In genomic region chr2:66437055-66437454, GRCh38 we compare ENCODE assay signal across 10 cellular contexts. TPM values are rescaled to one million over a fixed set of nuclear protein-coding genes. Genes with fewer than 3 reads are reported as not detected.
A peak's percentile ranks its signal among the peaks of the same experiment; 100 is the strongest.
DNase-seq lines count a peak whose midpoint lies in the region; ATAC-seq, FAIRE-seq and TF ChIP-seq lines count a peak whose summit lies in the region.
"Had no signal": no experiment of that assay in that cellular context is flagged by ENCODE, and none has a peak within 500 bp of the region (broad histone marks: within the 10 kb centered on the region; RNA-seq: fewer than 3 reads in every experiment).

No MANE protein-coding gene starts in this region.

- TF ChIP-seq POLR2A in IMR-90 (IDR thresholded peaks at IDR 0.05; ENCODE audit: low read depth, low read length) (peak; percentile 18; the same call in 1 of the 2 replicates), HepG2 (IDR thresholded peaks at IDR 0.05; ENCODE audit: insufficient read depth in 1 of 2, low read depth in 2 of 2, low read length in 2 of 2) (no peak)

- CTCF ChIA-PET in IMR-90 (lab: Yijun Ruan, JAX) (interaction anchor here (0.6 to 0.8 kb wide), 3 partner anchors 739 to 1759 kb away, joined by 4 to 5 read pairs (median 4); no protein-coding TSS in a partner anchor), MCF 10A (lab: Yijun Ruan, JAX) (interaction anchor here (0.5 to 1.4 kb wide), 6 partner anchors 134 to 1408 kb away, joined by 3 to 4 read pairs (median 3); no protein-coding TSS in a partner anchor), HepG2 (lab: Yijun Ruan, JAX; ENCODE audit: low intra/inter-chr PET ratio, low total read pairs) (no interaction called here)

- H3K79me1 ChIP-seq in IMR-90 (ENCODE audit: low read depth in 1 of 2, low read length in 2 of 2): peaks cover 0 to 6% of the 10 kb centered on the region in 2 experiments; a peak in 1 of 4 replicates

- TF ChIP-seq CTCF in IMR-90 (conservative IDR thresholded peaks at IDR 0.05; ENCODE audit: low read depth, low read length) (no peak), MCF 10A (IDR thresholded peaks at IDR 0.05; ENCODE audit: unreplicated experiment) (no peak), HepG2 (CRISPR knock-in tag; IDR thresholded peaks at IDR 0.05) (no peak)

- peak overlapping the region; percentile 84 for H3K4me3 Mint-ChIP-seq in MCF 10A (ENCODE audit: unreplicated experiment)
- no peak overlapping the region for H3K4me3 Mint-ChIP-seq in naive thymus-derived CD8-positive, alpha-beta T cell

- peaks cover 6% of the 10 kb centered on the region for H3K4me1 Mint-ChIP-seq in MCF 10A (ENCODE audit: insufficient read depth, unreplicated experiment)
- H3K4me1 Mint-ChIP-seq in naive thymus-derived CD8-positive, alpha-beta T cell: peaks cover 17 to 54% (median 45%) of the 10 kb centered on the region in 4 donors

- H3K14ac ChIP-seq in IMR-90 (replicated peaks; ENCODE audit: low read depth, low read length): peak overlapping the region; percentile 98

- H3K23ac ChIP-seq in IMR-90 (ENCODE audit: low read depth, low read length): peak overlapping the region; percentile 98

- peak overlapping the region; percentile 97; the same call in 1 of the 2 replicates for H4K91ac ChIP-seq in IMR-90 (ENCODE audit: insufficient read depth, low read depth, low read length)

- TF ChIP-seq RAD21 in IMR-90 (IDR thresholded peaks at IDR 0.05; ENCODE audit: low read length) (no peak), HepG2 (CRISPR knock-in tag; IDR thresholded peaks at IDR 0.05) (no peak)

- in situ Hi-C loops in IMR-90 (cut with MboI; ENCODE audit: low sequenced_read_pairs) (loop anchor here (10.0 to 25.0 kb wide), 4 partner anchors 408 to 1600 kb away; no protein-coding TSS in a partner anchor), HepG2 (cut with HindIII; ENCODE audit: extremely low pct_ligation_motif_present, low pct_unique_long_range_greater_than_20kb) (loop anchor here (10.0 to 25.0 kb wide), 5 partner anchors 775 to 1600 kb away; no protein-coding TSS in a partner anchor)

- peak overlapping the region; percentile 98 for H3K18ac ChIP-seq in IMR-90 (ENCODE audit: low read depth, low read length)

- H4K20me1 ChIP-seq in IMR-90 (ENCODE audit: insufficient read depth, low read length) (peaks cover 6% of the 10 kb centered on the region; the same call in 1 of the 2 replicates), HepG2 (ENCODE audit: insufficient read depth, low read length) (no peaks in the 10 kb centered on the region)

- H3K4me1 ChIP-seq in IMR-90 (ENCODE audit: control insufficient read depth, insufficient read depth, low read length) (peaks cover 4% of the 10 kb centered on the region), HepG2 (ENCODE audit: insufficient read depth, low read length) (peaks cover 19% of the 10 kb centered on the region), subcutaneous abdominal adipose tissue (ENCODE audit: control insufficient read depth in 5 of 5, insufficient read depth in 5 of 5, low read length in 5 of 5) (peaks cover 0 to 71% (median 66%) of the 10 kb centered on the region in 5 donors)

- H2BK20ac ChIP-seq in IMR-90 (ENCODE audit: low read depth, low read length): no peak overlapping the region

- H2BK5ac ChIP-seq in IMR-90 (ENCODE audit: low read depth, low read length, poor library complexity, severe bottlenecking): peak overlapping the region; percentile 98

- H2BK120ac ChIP-seq in IMR-90 (ENCODE audit: low read depth, low read length): peak overlapping the region; percentile 88

- no peaks in the 10 kb centered on the region for H3K9me1 ChIP-seq in IMR-90 (ENCODE audit: insufficient read depth, low read length)

- peak overlapping the region; percentile 89 for H3K27ac Mint-ChIP-seq in MCF 10A (ENCODE audit: low read depth, unreplicated experiment)
- no peak overlapping the region for H3K27ac Mint-ChIP-seq in naive thymus-derived CD8-positive, alpha-beta T cell
- H3K27ac Mint-ChIP-seq: H9 had no signal

- no peak overlapping the region for H2AK9ac ChIP-seq in IMR-90 (replicated peaks; ENCODE audit: low read depth, low read length, poor library complexity)

- H4K8ac ChIP-seq in IMR-90 (ENCODE audit: low read depth in 2 of 2, low read length in 2 of 2): peak overlapping the region; percentile 85 to 96; a peak in 3 of 4 replicates

- no peaks in the 10 kb centered on the region for H3K27me3 Mint-ChIP-seq in MCF 10A (ENCODE audit: insufficient read depth, unreplicated experiment)
- H3K27me3 Mint-ChIP-seq in naive thymus-derived CD8-positive, alpha-beta T cell: peaks cover 27 to 94% (median 66%) of the 10 kb centered on the region in 5 donors

- peak overlapping the region; percentile 51 for H3K4me2 ChIP-seq in IMR-90 (ENCODE audit: low read depth, low read length)
- H3K4me2 ChIP-seq in HepG2 (ENCODE audit: low read depth, low read length): peak overlapping the region; percentile 99; the same call in 1 of the 2 replicates

- H2AK5ac ChIP-seq in IMR-90 (ENCODE audit: low read depth, low read length): no peak overlapping the region

- BruUV-seq in IMR-90 (replicated peaks; lab: Mats Ljungman, UMichigan) (no TSS peak), MCF 10A (replicated peaks; lab: Mats Ljungman, UMichigan) (no TSS peak), HepG2 (replicated peaks; lab: Mats Ljungman, UMichigan) (no TSS peak)

- H3K9ac ChIP-seq in IMR-90 (ENCODE audit: low read depth, low read length): peak overlapping the region; percentile 100
- H3K9ac ChIP-seq in HepG2 (ENCODE audit: insufficient read depth, low read depth, low read length): no peak overlapping the region
- H3K9ac ChIP-seq in subcutaneous abdominal adipose tissue (ENCODE audit: low read length in 5 of 5): peak overlapping the region in 4 of 5 donors; percentile 52 to 86 (median 72)

- H3K79me2 ChIP-seq in HepG2 (ENCODE audit: insufficient read depth, low read length): no peaks in the 10 kb centered on the region

- peaks cover 42% of the 10 kb centered on the region for H3K36me3 Mint-ChIP-seq in MCF 10A (ENCODE audit: insufficient read depth, unreplicated experiment)
- H3K36me3 Mint-ChIP-seq in naive thymus-derived CD8-positive, alpha-beta T cell: peaks cover 0 to 5% (median 2%) of the 10 kb centered on the region in 3 donors

- whole genome bisulfite sequencing in IMR-90 (ENCODE audit: extremely low coverage in 2 of 2, insufficient read length in 1 of 2), 2 experiments: no CpG with 5 or more reads among the region's 8 CpGs
- 80% methylated on average over 8 of the region's 8 CpGs for WGBS in HepG2 (ENCODE audit: low lambda C conversion rate)

- peak overlapping the region; percentile 99 for H3K56ac ChIP-seq in IMR-90 (ENCODE audit: extremely low read depth, insufficient read depth, low read length)

- H2BK15ac ChIP-seq in IMR-90 (ENCODE audit: low read depth, low read length): no peak overlapping the region

- no peak for FAIRE-seq in HepG2 (lab: Jason Lieb, UNC)
- FAIRE-seq: GM12878 had no signal

- H3K9me3 ChIP-seq in IMR-90 (ENCODE audit: control insufficient read depth, insufficient read depth, low read length) (no peaks in the 10 kb centered on the region), HepG2 (ENCODE audit: low read length) (no peaks in the 10 kb centered on the region), subcutaneous abdominal adipose tissue (ENCODE audit: control insufficient read depth in 5 of 5, low read length in 5 of 5) (no peaks in the 10 kb centered on the region)

- peak overlapping the region; percentile 25 for H4K5ac ChIP-seq in IMR-90 (ENCODE audit: low read depth, low read length)

- H3K27ac ChIP-seq in IMR-90 (ENCODE audit: insufficient read depth, low read length) (peak overlapping the region; percentile 99), HepG2 (ENCODE audit: extremely low read length, insufficient read depth, low read length) (no peak overlapping the region), subcutaneous abdominal adipose tissue (ENCODE audit: low read depth, low read length) (peak overlapping the region; percentile 90)

- H3K4me3 ChIP-seq in IMR-90 (ENCODE audit: insufficient read depth, low read depth, low read length) (peak overlapping the region; percentile 99), HepG2 (replicated peaks in 1 of 3; ENCODE audit: insufficient read depth in 1 of 3, low read depth in 2 of 3, low read length in 3 of 3) (no peak overlapping the region), subcutaneous abdominal adipose tissue (ENCODE audit: low read depth in 1 of 5, low read length in 5 of 5) (peak overlapping the region; percentile 79 to 93 (median 89))
- H3K4me3 ChIP-seq: GM12878 had no signal

- POLR2A ChIA-PET in IMR-90 (lab: Charles Lee; ENCODE audit: unreplicated experiment): no interaction called here
- POLR2A ChIA-PET in MCF 10A (lab: Yijun Ruan, JAX): interaction anchor here (0.6 to 5.0 kb wide), 10 partner anchors 10 to 1027 kb away, joined by 3 to 47 read pairs (median 3); no protein-coding TSS in a partner anchor
- POLR2A ChIA-PET in HepG2 (lab: Yijun Ruan, JAX): interaction anchor here (0.9 kb wide), 1 partner anchor 9 kb away, joined by 4 read pairs; no protein-coding TSS in a partner anchor
- POLR2A ChIA-PET in naive thymus-derived CD8-positive, alpha-beta T cell (lab: Charles Lee): interaction anchor here (0.7 kb wide), 1 partner anchor 22 kb away, joined by 3 read pairs; no protein-coding TSS in a partner anchor

- H3K9me3 Mint-ChIP-seq in MCF 10A (ENCODE audit: unreplicated experiment): no peaks in the 10 kb centered on the region
- H3K9me3 Mint-ChIP-seq in naive thymus-derived CD8-positive, alpha-beta T cell: peaks cover 0 to 16% (median 0%) of the 10 kb centered on the region in 9 donors

- intact Hi-C loops in IMR-90 (cut with micrococcal nuclease) (loop anchor here (5.0 kb wide), 2 partner anchors 415 to 960 kb away; partner anchors contain the start of gene ETAA1), MCF 10A (cut with micrococcal nuclease) (no loop called here), HepG2 (cut with micrococcal nuclease; ENCODE audit: unreplicated experiment) (no loop called here)

- peak overlapping the region; percentile 91 for H3K4ac ChIP-seq in IMR-90 (ENCODE audit: low read depth, low read length)

- DNase-seq in IMR-90 (no peak), MCF 10A (ENCODE audit: unreplicated experiment) (no peak), HepG2 (ENCODE audit: low spot score) (no peak), AG08395 (ENCODE audit: low spot score) (no peak)
- no peak for DNase-seq in naive thymus-derived CD8-positive, alpha-beta T cell
- DNase-seq: H9, SHP77 had no signal

- H3K36me3 ChIP-seq in IMR-90 (ENCODE audit: control insufficient read depth, insufficient read depth, low read length) (peaks cover 43% of the 10 kb centered on the region), HepG2 (replicated peaks in 1 of 2; ENCODE audit: control insufficient read depth in 1 of 2, insufficient read depth in 2 of 2, low read length in 2 of 2) (no peaks in the 10 kb centered on the region; a peak in 1 of 5 replicates), subcutaneous abdominal adipose tissue (ENCODE audit: control insufficient read depth in 5 of 5, insufficient read depth in 5 of 5, low read length in 5 of 5) (no peaks in the 10 kb centered on the region)

- ATAC-seq in IMR-90 (ENCODE audit: low read depth) (no peak), HepG2 (no peak), GM21528 (IDR thresholded peaks at IDR 0.05; ENCODE audit: low FRiP score, unreplicated experiment) (no peak)
- no peak for ATAC-seq in naive thymus-derived CD8-positive, alpha-beta T cell
- ATAC-seq: GM12878 had no signal

- no peak for TF ChIP-seq EP300 in HepG2 (IDR thresholded peaks at IDR 0.05; ENCODE audit: low read depth in 2 of 2, low read length in 2 of 2)
- no peak for TF ChIP-seq EP300 in HepG2 (CRISPR knock-in tag; IDR thresholded peaks at IDR 0.05; ENCODE audit: borderline replicate concordance)

- dilution Hi-C loops in IMR-90 (cut with HindIII; ENCODE audit: low sequenced_read_pairs, unreplicated experiment): loop anchor here (25.0 kb wide), 1 partner anchor 775 kb away; no protein-coding TSS in a partner anchor

- no peaks in the 10 kb centered on the region for H3K27me3 ChIP-seq in IMR-90 (ENCODE audit: control insufficient read depth, insufficient read depth, low read length)
- peaks cover 0 to 11% of the 10 kb centered on the region in 2 experiments; a peak in 2 of 5 replicates for H3K27me3 ChIP-seq in HepG2 (ENCODE audit: control insufficient read depth in 1 of 2, insufficient read depth in 2 of 2, low read length in 2 of 2)
- H3K27me3 ChIP-seq in subcutaneous abdominal adipose tissue (ENCODE audit: control insufficient read depth in 5 of 5, insufficient read depth in 4 of 5, low read length in 5 of 5): peaks cover 0 to 15% (median 7%) of the 10 kb centered on the region in 5 donors

- no peak overlapping the region for H2AFZ ChIP-seq in IMR-90 (replicated peaks; ENCODE audit: low read length, poor library complexity)
- no peak overlapping the region for H2AFZ ChIP-seq in HepG2 (ENCODE audit: low read length)

RNA-seq across cellular contexts. Expression of gene MEIS1, which starts 2.1 kb away (rescaled TPM):
- total RNA-seq in IMR-90 (2012; rRNA removed): 157 and 209 TPM in 2 replicates
- 51.8 and 54.4 TPM in 2 replicates for polyA plus RNA-seq in IMR-90 (2012; rRNA removed)
- 14.0 and 21.0 TPM in 2 replicates for polyA plus RNA-seq in IMR-90 (2012; cell fraction: cytosol; rRNA removed)
- 81.4 and 209 TPM in 2 replicates for polyA plus RNA-seq in IMR-90 (2012; cell fraction: nucleus; rRNA removed; ENCODE audit: low replicate concordance)
- 4.1 and 4.4 TPM in 2 replicates for total RNA-seq in MCF 10A (2022)
- 4.5 and 6.0 TPM in 2 replicates for total RNA-seq in HepG2 (2016; rRNA removed; fragmentation: Illumina TruSeq; extraction: Trizol)
- 0.88 and 1.3 TPM in 2 replicates for total RNA-seq in HepG2 (2016; cell fraction: cytosol; rRNA removed; fragmentation: Illumina TruSeq; extraction: Trizol; ENCODE audit: low read depth)
- total RNA-seq in HepG2 (2016; cell fraction: insoluble cytoplasmic fraction; rRNA removed; fragmentation: Illumina TruSeq; extraction: Trizol): 4.4 and 6.6 TPM in 2 replicates
- 2.1 and 4.3 TPM in 2 replicates for total RNA-seq in HepG2 (2016; cell fraction: membrane; rRNA removed; fragmentation: Illumina TruSeq; extraction: Trizol)
- 11.1 and 12.8 TPM in 2 replicates for total RNA-seq in HepG2 (2016; cell fraction: nucleus; rRNA removed; fragmentation: Illumina TruSeq; extraction: Trizol)
- polyA plus RNA-seq in HepG2 (2011; rRNA removed): 2.6 and 3.8 TPM in 2 replicates
- polyA plus RNA-seq in HepG2 (2011; cell fraction: cytosol; rRNA removed): 1.2 and 2.1 TPM in 2 replicates
- 3.6 and 3.7 TPM in 2 replicates for polyA plus RNA-seq in HepG2 (2011; cell fraction: nucleus; rRNA removed)
- 1.7 and 2.9 TPM in 2 replicates for polyA plus RNA-seq in HepG2 (2012)
- 0.16 and 0.49 TPM in 2 replicates for polyA plus RNA-seq in HepG2 (2016; cell fraction: cytosol; fragmentation: Illumina TruSeq; extraction: Trizol; ENCODE audit: low read depth)
- 4.1 and 4.2 TPM in 2 replicates for polyA plus RNA-seq in HepG2 (2016; cell fraction: insoluble cytoplasmic fraction; fragmentation: Illumina TruSeq; extraction: Trizol; ENCODE audit: low read depth)
- 1.0 and 1.1 TPM in 2 replicates for polyA plus RNA-seq in HepG2 (2016; cell fraction: membrane; fragmentation: Illumina TruSeq; extraction: Trizol; ENCODE audit: low read depth)
- 4.8 and 9.7 TPM in 2 replicates for polyA plus RNA-seq in HepG2 (2016; cell fraction: nucleus; fragmentation: Illumina TruSeq; extraction: Trizol; ENCODE audit: insufficient read depth, low read depth)
- polyA minus RNA-seq in HepG2 (2011; rRNA and poly(A)+ RNA removed; ENCODE audit: low replicate concordance): 6.9 and 19.7 TPM in 2 replicates
- polyA minus RNA-seq in HepG2 (2011; cell fraction: cytosol; rRNA and poly(A)+ RNA removed): 4.3 and 5.7 TPM in 2 replicates
- polyA minus RNA-seq in HepG2 (2011; cell fraction: nucleus; rRNA and poly(A)+ RNA removed): 19.1 and 25.4 TPM in 2 replicates
- total RNA-seq in naive thymus-derived CD8-positive, alpha-beta T cell: not detected
- polyA plus RNA-seq in naive thymus-derived CD8-positive, alpha-beta T cell: not detected

Comparison
In these comparisons a context has a peak if more than half of its experiments do, and no peak if none do; other contexts are left out.
1. H3K4me3 ChIP-seq: peak in IMR-90 (single experiment) and subcutaneous abdominal adipose tissue (5 of 5); none in HepG2 (0 of 3).
2. RNA of gene MEIS1, which starts 2.1 kb away (total RNA-seq): 157 to 209 TPM in IMR-90; 0.88 to 12.8 TPM in HepG2, 4.1 to 4.4 TPM in MCF 10A and not detected in naive thymus-derived CD8-positive, alpha-beta T cell; every median in the first group is over 10 times any median in the second.